24 cellular contexts compared by ENCODE assay signal in the genomic region with DNA sequence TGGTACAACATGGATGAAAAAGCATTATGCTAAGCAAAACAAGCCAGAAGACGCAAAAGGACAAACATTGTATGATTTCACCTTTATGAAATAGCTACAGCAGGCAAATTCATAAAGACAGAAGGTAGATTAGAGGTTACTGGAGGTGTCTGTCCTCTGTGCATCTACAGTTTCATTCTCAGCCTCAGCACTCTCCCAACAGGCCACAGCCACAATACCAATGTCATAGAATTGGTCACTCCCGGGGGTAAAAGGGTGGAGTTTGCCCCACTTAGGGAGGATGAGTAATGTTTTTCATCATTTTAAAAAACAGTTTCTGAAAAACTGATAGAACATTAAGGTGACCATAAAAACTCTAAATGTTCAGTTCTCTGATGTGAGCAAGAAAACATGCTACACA. TPM values are rescaled to one million over a fixed set of nuclear protein-coding genes. Genes with fewer than 3 reads are reported as not detected.
DNase-seq lines count a peak whose midpoint lies in the region; ATAC-seq and TF ChIP-seq lines count a peak whose summit lies in the region.
"Had no signal": no experiment of that assay in that cellular context is flagged by ENCODE, and none has a peak within 500 bp of the region (broad histone marks: within the 10 kb centered on the region; RNA-seq: fewer than 3 reads in every experiment).

No MANE protein-coding gene starts in this region.

- H3K27me3 Mint-ChIP-seq in activated CD8-positive, alpha-beta memory T cell treated with anti-CD3 and anti-CD28 coated beads, Interleukin-2, amount 10 ng/mL, durations not matched to agents 7 days and 5 days, result peaks cover 5% of the 10 kb centered on the region
- H3K27me3 Mint-ChIP-seq in CD4-positive, alpha-beta T cell, result no peaks in the 10 kb centered on the region

- no peaks in the 10 kb centered on the region for H3K36me3 Mint-ChIP-seq in activated CD8-positive, alpha-beta memory T cell treated with anti-CD3 and anti-CD28 coated beads, Interleukin-2, amount 10 ng/mL, durations not matched to agents 7 days and 5 days
- H3K36me3 Mint-ChIP-seq in stimulated activated effector memory CD8-positive, alpha-beta T cell treated with anti-CD3 and anti-CD28 coated beads, Interleukin-12 subunit alpha, Interleukin-12 subunit beta, amount 100 ng/mL, for 72 hours, result no peaks in the 10 kb centered on the region
- no peaks in the 10 kb centered on the region for H3K36me3 Mint-ChIP-seq in CD4-positive, alpha-beta T cell (ENCODE audit: low read depth)
- H3K36me3 Mint-ChIP-seq: CD8-positive, alpha-beta memory T cell had no signal

- POLR2A ChIA-PET in CD4-positive, alpha-beta T cell (lab: Charles Lee), result no interaction called here

- H3K4me1 Mint-ChIP-seq in activated CD8-positive, alpha-beta memory T cell treated with anti-CD3 and anti-CD28 coated beads, Interleukin-2, amount 10 ng/mL, durations not matched to agents 7 days and 5 days, result peaks cover 8% of the 10 kb centered on the region
- H3K4me1 Mint-ChIP-seq in stimulated activated effector memory CD8-positive, alpha-beta T cell treated with anti-CD3 and anti-CD28 coated beads, Interleukin-12 subunit alpha, Interleukin-12 subunit beta, amount 100 ng/mL, for 72 hours, result no peaks in the 10 kb centered on the region
- H3K4me1 Mint-ChIP-seq in CD4-positive, alpha-beta T cell (ENCODE audit: low read depth), result no peaks in the 10 kb centered on the region
- H3K4me1 Mint-ChIP-seq: CD8-positive, alpha-beta memory T cell; H9 had no signal

- no peak overlapping the region for H3K27ac Mint-ChIP-seq in activated CD8-positive, alpha-beta memory T cell treated with anti-CD3 and anti-CD28 coated beads, Interleukin-2, amount 10 ng/mL, durations not matched to agents 7 days and 5 days
- H3K27ac Mint-ChIP-seq in stimulated activated effector memory CD8-positive, alpha-beta T cell treated with anti-CD3 and anti-CD28 coated beads, Interleukin-12 subunit alpha, Interleukin-12 subunit beta, amount 100 ng/mL, for 72 hours, result no peak overlapping the region
- no peak overlapping the region for H3K27ac Mint-ChIP-seq in CD4-positive, alpha-beta T cell
- H3K27ac Mint-ChIP-seq: CD8-positive, alpha-beta memory T cell; H9; HFFc6 had no signal

- no peak overlapping the region for H3K4me3 Mint-ChIP-seq in activated CD8-positive, alpha-beta memory T cell treated with anti-CD3 and anti-CD28 coated beads, Interleukin-2, amount 10 ng/mL, durations not matched to agents 7 days and 5 days
- H3K4me3 Mint-ChIP-seq in stimulated activated effector memory CD8-positive, alpha-beta T cell treated with anti-CD3 and anti-CD28 coated beads, Interleukin-12 subunit alpha, Interleukin-12 subunit beta, amount 100 ng/mL, for 72 hours, result no peak overlapping the region
- no peak overlapping the region for H3K4me3 Mint-ChIP-seq in CD4-positive, alpha-beta T cell
- H3K4me3 Mint-ChIP-seq: CD8-positive, alpha-beta memory T cell; H9; HFFc6 had no signal

- intact Hi-C loops in CD4-positive, alpha-beta T cell (cut with DNase I, micrococcal nuclease), result no loop called here

- H3K27me3 ChIP-seq in CD4-positive, alpha-beta T cell (ENCODE audit: control insufficient read depth, insufficient read depth, low read length), result peaks cover 5% of the 10 kb centered on the region

- H3K9me3 Mint-ChIP-seq in activated CD8-positive, alpha-beta memory T cell treated with anti-CD3 and anti-CD28 coated beads, Interleukin-2, amount 10 ng/mL, durations not matched to agents 7 days and 5 days (ENCODE audit: low read depth), result no peaks in the 10 kb centered on the region
- H3K9me3 Mint-ChIP-seq in stimulated activated effector memory CD8-positive, alpha-beta T cell treated with anti-CD3 and anti-CD28 coated beads, Interleukin-12 subunit alpha, Interleukin-12 subunit beta, amount 100 ng/mL, for 72 hours, result no peaks in the 10 kb centered on the region
- no peaks in the 10 kb centered on the region for H3K9me3 Mint-ChIP-seq in CD4-positive, alpha-beta T cell
- H3K9me3 Mint-ChIP-seq: CD8-positive, alpha-beta memory T cell; H9; HFFc6 had no signal

- H3K27ac ChIP-seq in CD4-positive, alpha-beta T cell (ENCODE audit: low read depth, low read length), result no peak overlapping the region
- H3K27ac ChIP-seq: GM23248 had no signal

- TF ChIP-seq CTCF in CD4-positive, alpha-beta T cell (IDR thresholded peaks at IDR 0.05), result no peak

- DNase-seq in activated CD8-positive, alpha-beta memory T cell treated with anti-CD3 and anti-CD28 coated beads, Interleukin-2, amount 10 ng/mL, durations not matched to agents 7 days and 5 days, result peak; percentile 58
- no peak for DNase-seq in activated CD8-positive, alpha-beta memory T cell treated with anti-CD3 and anti-CD28 coated beads, Interleukin-2, amount 50 U/mL, for 48 hours
- no peak for DNase-seq in stimulated activated effector memory CD8-positive, alpha-beta T cell treated with anti-CD3 and anti-CD28 coated beads, Interleukin-12 subunit alpha, Interleukin-12 subunit beta, amount 100 ng/mL, for 72 hours (ENCODE audit: low spot score in 2 of 2)
- DNase-seq in CD4-positive, alpha-beta T cell, result no peak
- DNase-seq: 8988T; AML-193; C1 segment of cervical spinal cord; Calu3; CD8-positive, alpha-beta memory T cell; GM23248; H9; HFFc6; KG1; NCI-H1105 treated with DMSO at 0.1 percent for 48 hours; NCI-H2029 treated with DMSO at 0.1 percent for 48 hours; NCI-H226; NCI-H510A treated with DMSO at 0.1 percent for 48 hours; NCI-H748 treated with DMSO at 0.1 percent for 48 hours; NK-92 treated with Interleukin-12 subunit alpha and Interleukin-12 subunit beta, amount 100 ng/mL, for 24 hours; SIG-M5; SK-N-SH had no signal

- CTCF ChIA-PET in activated CD8-positive, alpha-beta memory T cell treated with anti-CD3 and anti-CD28 coated beads, Interleukin-2, amount 10 ng/mL, durations not matched to agents 7 days and 5 days (lab: Charles Lee), result no interaction called here
- CTCF ChIA-PET in CD4-positive, alpha-beta T cell (lab: Charles Lee), result no interaction called here

- peak; percentile 69 for ATAC-seq in activated CD8-positive, alpha-beta memory T cell treated with anti-CD3 and anti-CD28 coated beads, Interleukin-2, amount 10 ng/mL, durations not matched to agents 7 days and 5 days
- ATAC-seq in GM18861 (IDR thresholded peaks at IDR 0.05; ENCODE audit: unreplicated experiment) (peak; percentile 52), GM21619 (IDR thresholded peaks at IDR 0.05; ENCODE audit: unreplicated experiment) (peak; percentile 56), HG03039 (IDR thresholded peaks at IDR 0.05; ENCODE audit: unreplicated experiment) (no peak)
- peak; percentile 100 for ATAC-seq in stimulated activated effector memory CD8-positive, alpha-beta T cell treated with anti-CD3 and anti-CD28 coated beads, Interleukin-12 subunit alpha, Interleukin-12 subunit beta, amount 100 ng/mL, for 72 hours
- ATAC-seq in CD4-positive, alpha-beta T cell (ENCODE audit: poor library complexity), result no peak

- H3K9me3 ChIP-seq in CD4-positive, alpha-beta T cell (ENCODE audit: control insufficient read depth, low read length), result no peaks in the 10 kb centered on the region
- H3K9me3 ChIP-seq: SK-N-SH had no signal

RNA-seq across cellular contexts. Expression of gene TMX4, which starts 17.2 kb away (rescaled TPM):
- total RNA-seq in activated CD8-positive, alpha-beta memory T cell treated with anti-CD3 and anti-CD28 coated beads, Interleukin-2, amount 10 ng/mL, durations not matched to agents 7 days and 5 days, result 10 to 100 TPM; 46.1 to 48.2 TPM
- 10 to 100 TPM; 39.8 to 47.9 TPM for total RNA-seq in CD4-positive, alpha-beta T cell

Comparison
In these comparisons a context has a peak if more than half of its experiments do, and no peak if none do; other contexts are left out.
1. ATAC-seq: peak in activated CD8-positive, alpha-beta memory T cell treated with anti-CD3 and anti-CD28 coated beads, Interleukin-2, amount 10 ng/mL, durations not matched to agents 7 days and 5 days (single experiment), GM18861 (single experiment), GM21619 (single experiment) and stimulated activated effector memory CD8-positive, alpha-beta T cell treated with anti-CD3 and anti-CD28 coated beads, Interleukin-12 subunit alpha, Interleukin-12 subunit beta, amount 100 ng/mL, for 72 hours (single experiment); none in HG03039 (single experiment) and CD4-positive, alpha-beta T cell (single experiment).